In the genomic region with DNA sequence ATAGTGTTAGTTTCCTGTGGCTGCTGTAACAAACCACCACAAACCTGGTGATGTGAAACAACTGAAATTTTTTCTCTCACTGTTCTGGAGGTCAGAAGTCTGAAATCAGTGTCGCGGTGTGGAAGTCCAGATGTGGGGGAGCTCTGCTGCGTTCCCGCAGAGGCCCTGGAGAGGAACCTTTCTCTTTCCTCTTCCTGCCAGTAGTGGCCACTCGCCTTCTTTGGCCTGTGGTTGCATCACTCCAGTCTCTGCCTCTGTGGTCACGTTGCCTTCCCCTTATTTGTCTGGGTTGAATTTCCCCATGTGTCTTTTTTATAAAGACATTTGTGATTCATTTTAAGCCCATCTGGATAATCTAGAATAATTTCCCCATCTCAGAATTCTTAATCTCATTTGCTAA, we compare ENCODE assay signal across 23 cellular contexts.
DNase-seq lines count a peak whose midpoint lies in the region; ATAC-seq and TF ChIP-seq lines count a peak whose summit lies in the region.
"Had no signal": no experiment of that assay in that cellular context is flagged by ENCODE, and none has a peak within 500 bp of the region (broad histone marks: within the 10 kb centered on the region; RNA-seq: fewer than 3 reads in every experiment).

No MANE protein-coding gene starts in this region.

- TF ChIP-seq POLR2A in gastrocnemius medialis (IDR thresholded peaks at IDR 0.05): no peak

- peaks cover 16% of the 10 kb centered on the region for H3K4me1 Mint-ChIP-seq in mesothelial cell of epicardium
- no peaks in the 10 kb centered on the region for H3K4me1 Mint-ChIP-seq in effector memory CD8-positive, alpha-beta T cell (ENCODE audit: low read depth in 2 of 2)
- H3K4me1 Mint-ChIP-seq: activated naive CD4-positive, alpha-beta T cell treated with anti-CD3 and anti-CD28 coated beads, Interleukin-2, amount 50 U/mL, for 24 hours had no signal

- no peak overlapping the region for H3K4me3 Mint-ChIP-seq in mesothelial cell of epicardium
- no peak overlapping the region for H3K4me3 Mint-ChIP-seq in effector memory CD8-positive, alpha-beta T cell
- H3K4me3 Mint-ChIP-seq: activated naive CD4-positive, alpha-beta T cell treated with anti-CD3 and anti-CD28 coated beads, Interleukin-2, amount 50 U/mL, for 24 hours had no signal

- no peak overlapping the region for H3K27ac Mint-ChIP-seq in mesothelial cell of epicardium
- no peak overlapping the region for H3K27ac Mint-ChIP-seq in effector memory CD8-positive, alpha-beta T cell
- H3K27ac Mint-ChIP-seq: activated naive CD4-positive, alpha-beta T cell treated with anti-CD3 and anti-CD28 coated beads, Interleukin-2, amount 50 U/mL, for 24 hours had no signal

- in situ Hi-C loops in SK-MEL-5 (cut with HindIII; ENCODE audit: low pct_unique_long_range_greater_than_20kb, low sequenced_read_pairs): no loop called here
- in situ Hi-C loops in gastrocnemius medialis (cut with MboI; ENCODE audit: low sequenced_read_pairs in 4 of 4): no loop called here

- H3K27me3 ChIP-seq in left ventricle myocardium inferior (ENCODE audit: low read depth) (no peaks in the 10 kb centered on the region), gastrocnemius medialis (no peaks in the 10 kb centered on the region)
- H3K27me3 ChIP-seq: MG63, stomach had no signal

- no peak for ATAC-seq in effector memory CD8-positive, alpha-beta T cell (replicated peaks)
- ATAC-seq in gastrocnemius medialis: no peak

- H3K9me3 ChIP-seq in left ventricle myocardium inferior (replicated peaks) (no peaks in the 10 kb centered on the region), gastrocnemius medialis (no peaks in the 10 kb centered on the region)
- H3K9me3 ChIP-seq: Caco-2, MG63, prostate gland, stomach had no signal

- peak; percentile 2 for DNase-seq in GM04504 (ENCODE audit: low read depth)
- DNase-seq in Kasumi-1 (lab: John Stamatoyannopoulos, UW): peak; percentile 50 to 56
- DNase-seq in SK-MEL-5 (ENCODE audit: low read depth, low spot score): peak; percentile 15
- peak; percentile 14 for DNase-seq in left ventricle myocardium inferior
- DNase-seq in mesothelial cell of epicardium (ENCODE audit: low spot score in 2 of 2, unreplicated experiment in 2 of 2): no peak
- DNase-seq in effector memory CD8-positive, alpha-beta T cell: no peak
- DNase-seq in gastrocnemius medialis: no peak
- no peak for DNase-seq in DMS 273 treated with DMSO at 0.1 percent for 48 hours (lab: John Stamatoyannopoulos, UW)
- DNase-seq: activated CD4-positive, CD25-positive, alpha-beta regulatory T cell treated with anti-CD3 and anti-CD28 coated beads, Interleukin-2, amount 50 U/mL, for 72 hours; activated CD8-positive, alpha-beta memory T cell treated with anti-CD3 and anti-CD28 coated beads for 24 hours; activated T-cell treated with anti-CD3 and anti-CD28 coated beads, Interleukin-2, amount 50 U/mL, for 48 hours; hippocampal formation; kidney; MG63; NCI-H187 treated with DMSO at 0.1 percent for 48 hours; NCI-H446; stimulated activated CD4-positive, alpha-beta T cell treated with anti-CD3 and anti-CD28 coated beads, Interleukin-4, amount 100 ng/mL, for 1 hour; stomach; trophoblast cell had no signal

- no peaks in the 10 kb centered on the region for H3K4me1 ChIP-seq in left ventricle myocardium inferior
- H3K4me1 ChIP-seq in gastrocnemius medialis: no peaks in the 10 kb centered on the region
- H3K4me1 ChIP-seq: prostate gland, stomach had no signal

- intact Hi-C loops in left ventricle myocardium inferior (cut with micrococcal nuclease): no loop called here
- intact Hi-C loops in gastrocnemius medialis (cut with DNase I; ENCODE audit: low total_unique reads): no loop called here

- TF ChIP-seq CTCF in left ventricle myocardium inferior (IDR thresholded peaks at IDR 0.05; ENCODE audit: borderline replicate concordance): peak; percentile 15
- no peak for TF ChIP-seq CTCF in mesothelial cell of epicardium (IDR thresholded peaks at IDR 0.05; ENCODE audit: unreplicated experiment)
- no peak for TF ChIP-seq CTCF in gastrocnemius medialis (IDR thresholded peaks at IDR 0.05 in 4 of 5, conservative IDR thresholded peaks at IDR 0.05 in 1 of 5)

- H3K9me3 Mint-ChIP-seq in mesothelial cell of epicardium: peaks cover 3% of the 10 kb centered on the region
- peaks cover 10 to 21% of the 10 kb centered on the region in 2 donors for H3K9me3 Mint-ChIP-seq in effector memory CD8-positive, alpha-beta T cell

- H3K4me3 ChIP-seq in left ventricle myocardium inferior (no peak overlapping the region), gastrocnemius medialis (no peak overlapping the region)
- H3K4me3 ChIP-seq: MG63, prostate gland, smooth muscle cell, stomach had no signal

- no peaks in the 10 kb centered on the region for H3K36me3 ChIP-seq in left ventricle myocardium inferior
- no peaks in the 10 kb centered on the region for H3K36me3 ChIP-seq in gastrocnemius medialis
- H3K36me3 ChIP-seq: MG63, prostate gland, stomach had no signal

- no peaks in the 10 kb centered on the region for H3K36me3 Mint-ChIP-seq in mesothelial cell of epicardium
- no peaks in the 10 kb centered on the region for H3K36me3 Mint-ChIP-seq in effector memory CD8-positive, alpha-beta T cell (ENCODE audit: insufficient read depth)
- H3K36me3 Mint-ChIP-seq: activated naive CD4-positive, alpha-beta T cell treated with anti-CD3 and anti-CD28 coated beads, Interleukin-2, amount 50 U/mL, for 24 hours had no signal

- H3K27ac ChIP-seq in left ventricle myocardium inferior (replicated peaks) (no peak overlapping the region), gastrocnemius medialis (no peak overlapping the region)
- H3K27ac ChIP-seq: prostate gland, stomach had no signal

- H3K27me3 Mint-ChIP-seq in mesothelial cell of epicardium (ENCODE audit: low read depth): no peaks in the 10 kb centered on the region
- no peaks in the 10 kb centered on the region for H3K27me3 Mint-ChIP-seq in effector memory CD8-positive, alpha-beta T cell
- H3K27me3 Mint-ChIP-seq: activated naive CD4-positive, alpha-beta T cell treated with anti-CD3 and anti-CD28 coated beads, Interleukin-2, amount 50 U/mL, for 24 hours had no signal

Comparison
In these comparisons a context has a peak if more than half of its experiments do, and no peak if none do; other contexts are left out.
1. DNase-seq: peak in GM04504 (single experiment), Kasumi-1 (2 of 2), SK-MEL-5 (single experiment) and left ventricle myocardium inferior (single experiment); none in mesothelial cell of epicardium (0 of 2), effector memory CD8-positive, alpha-beta T cell (0 of 3), gastrocnemius medialis (0 of 2) and DMS 273 treated with DMSO at 0.1 percent for 48 hours (single experiment).